ENCODE assay signal across 16 cellular contexts in the genomic region with DNA sequence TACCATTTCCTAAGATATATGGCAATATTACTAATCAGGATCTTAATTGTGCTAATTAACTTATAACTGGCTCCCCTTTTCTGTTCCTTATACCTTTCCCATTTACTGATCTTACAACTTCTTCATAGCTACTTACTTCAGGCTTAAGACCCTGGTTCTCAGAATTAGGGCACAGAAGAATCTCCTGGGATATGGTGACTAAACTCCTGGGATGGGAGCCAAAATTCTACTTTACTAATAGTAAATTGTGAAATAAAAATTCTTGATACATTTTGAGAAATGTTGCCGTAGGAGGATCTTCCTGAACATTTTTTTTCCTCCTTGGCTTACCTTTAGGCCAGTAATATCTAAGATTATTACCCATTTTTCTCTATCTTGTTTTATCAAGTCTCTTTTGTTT.
DNase-seq lines count a peak whose midpoint lies in the region; ATAC-seq and TF ChIP-seq lines count a peak whose summit lies in the region.
"Had no signal": no experiment of that assay in that cellular context is flagged by ENCODE, and none has a peak within 500 bp of the region (broad histone marks: within the 10 kb centered on the region; RNA-seq: fewer than 3 reads in every experiment).

No MANE protein-coding gene starts in this region.

- CTCF ChIA-PET in A673 (lab: Charles Lee): no interaction called here

- H3K27me3 ChIP-seq in A673 (replicated peaks; ENCODE audit: insufficient read depth, low read depth, low read length, poor library complexity): peaks cover 2% of the 10 kb centered on the region
- H3K27me3 ChIP-seq: dorsolateral prefrontal cortex, spleen, stomach had no signal

- no peaks in the 10 kb centered on the region for H3K36me3 ChIP-seq in A673 (ENCODE audit: insufficient read depth, low read length, poor library complexity, severe bottlenecking)
- H3K36me3 ChIP-seq: spleen, stomach had no signal

- H3K4me3 ChIP-seq in A673 (ENCODE audit: low read depth, low read length, poor library complexity, severe bottlenecking): no peak overlapping the region
- H3K4me3 ChIP-seq: dorsolateral prefrontal cortex, spleen, stomach had no signal

- no peak overlapping the region for H3K27ac ChIP-seq in A673 (ENCODE audit: low read depth, low read length, poor library complexity, severe bottlenecking)
- H3K27ac ChIP-seq: dorsolateral prefrontal cortex, KMS-11, spleen, stomach had no signal

- no peak for TF ChIP-seq CTCF in A673 (conservative IDR thresholded peaks at IDR 0.05; ENCODE audit: low read depth, low read length)

- H3K9me3 ChIP-seq in A673 (ENCODE audit: low read depth, low read length, poor library complexity, severe bottlenecking): no peaks in the 10 kb centered on the region
- H3K9me3 ChIP-seq: stomach had no signal

- no peaks in the 10 kb centered on the region for H3K4me1 ChIP-seq in A673 (ENCODE audit: insufficient read depth, low read length, poor library complexity, severe bottlenecking)
- H3K4me1 ChIP-seq: spleen, stomach had no signal

- no peaks in the 10 kb centered on the region for H3K36me3 Mint-ChIP-seq in T-helper 2 cell treated with Interferon-gamma antibody and Interleukin-4, amounts not matched to agents 5 μg/mL and 100 μg/mL, for 36 hours (ENCODE audit: low read depth)

- no peak overlapping the region for H3K4me3 Mint-ChIP-seq in T-helper 2 cell treated with Interferon-gamma antibody and Interleukin-4, amounts not matched to agents 5 μg/mL and 100 μg/mL, for 36 hours

- H3K4me1 Mint-ChIP-seq in T-helper 2 cell treated with Interferon-gamma antibody and Interleukin-4, amounts not matched to agents 5 μg/mL and 100 μg/mL, for 36 hours (ENCODE audit: low read depth): no peaks in the 10 kb centered on the region

- no peaks in the 10 kb centered on the region for H3K27me3 Mint-ChIP-seq in T-helper 2 cell treated with Interferon-gamma antibody and Interleukin-4, amounts not matched to agents 5 μg/mL and 100 μg/mL, for 36 hours (ENCODE audit: low read depth)

- ATAC-seq in HG02763 (IDR thresholded peaks at IDR 0.05; ENCODE audit: unreplicated experiment) (no peak), GM18511 (IDR thresholded peaks at IDR 0.05; ENCODE audit: unreplicated experiment) (no peak)

- intact Hi-C loops in A673 (cut with micrococcal nuclease; ENCODE audit: unreplicated experiment): no loop called here

- peak; percentile 55 for DNase-seq in A673 (ENCODE audit: low spot score)
- peak; percentile 76 for DNase-seq in HS-5 (ENCODE audit: low read depth)
- DNase-seq in astrocyte of the hippocampus (ENCODE audit: low read depth, low spot score): peak; percentile 43
- DNase-seq in glomerular visceral epithelial cell (ENCODE audit: extremely low spot score): peak; percentile 38
- DNase-seq in GF-D8 (lab: John Stamatoyannopoulos, UW): no peak
- no peak for DNase-seq in T-helper 2 cell treated with Interferon-gamma antibody and Interleukin-4, amounts not matched to agents 5 μg/mL and 100 μg/mL, for 36 hours (ENCODE audit: low spot score)
- DNase-seq: activated CD4-positive, CD25-positive, alpha-beta regulatory T cell treated with anti-CD3 and anti-CD28 coated beads, Interleukin-2, amount 50 U/mL, for 72 hours; dorsolateral prefrontal cortex; foreskin melanocyte; NCI-H1694; NCI-H524; spleen; stomach had no signal

- POLR2A ChIA-PET in A673 (lab: Charles Lee; ENCODE audit: low non-redundant PET): no interaction called here

- no TSS peak for BruUV-seq in A673 (replicated peaks; lab: Mats Ljungman, UMichigan)

- peaks cover 13% of the 10 kb centered on the region for H3K9me3 Mint-ChIP-seq in T-helper 2 cell treated with Interferon-gamma antibody and Interleukin-4, amounts not matched to agents 5 μg/mL and 100 μg/mL, for 36 hours

- H3K27ac Mint-ChIP-seq in T-helper 2 cell treated with Interferon-gamma antibody and Interleukin-4, amounts not matched to agents 5 μg/mL and 100 μg/mL, for 36 hours: no peak overlapping the region

Comparison
In these comparisons a context has a peak if more than half of its experiments do, and no peak if none do; other contexts are left out.
1. DNase-seq: peak in A673 (single experiment), HS-5 (single experiment), astrocyte of the hippocampus (single experiment) and glomerular visceral epithelial cell (single experiment); none in GF-D8 (single experiment) and T-helper 2 cell treated with Interferon-gamma antibody and Interleukin-4, amounts not matched to agents 5 μg/mL and 100 μg/mL, for 36 hours (single experiment).